25 cellular contexts compared by ENCODE assay signal in genomic region chr1:16976966-16977365, GRCh38.
"Had no signal": no experiment of that assay in that cellular context is flagged by ENCODE, and none has a peak within 500 bp of the region (broad histone marks: within the 10 kb centered on the region; RNA-seq: fewer than 3 reads in every experiment).

No MANE protein-coding gene starts in this region.

- H3K9me3 ChIP-seq: Peyer's patch had no signal

- ATAC-seq: activated naive CD4-positive, alpha-beta T cell treated with anti-CD3 and anti-CD28 coated beads, Interleukin-2, amount 50 U/mL, for 72 hours; activated naive CD8-positive, alpha-beta T cell treated with anti-CD3 and anti-CD28 coated beads, Interleukin-2, amount 50 U/mL, for 24 hours; activated T-cell treated with anti-CD3 and anti-CD28 coated beads, Interleukin-2, amount 50 U/mL, for 4 hours; T-helper 17 cell had no signal

- H3K4me3 ChIP-seq: Peyer's patch had no signal

- H3K36me3 ChIP-seq: Peyer's patch had no signal

- DNase-seq: activated B cell treated with CpG ODN at 0.5 μM for 24 hours; activated CD4-positive, alpha-beta memory T cell treated with anti-CD3 and anti-CD28 coated beads for 36 hours; activated CD4-positive, alpha-beta T cell treated with anti-CD3 and anti-CD28 coated beads for 1 hour; activated CD4-positive, alpha-beta T cell treated with anti-CD3 and anti-CD28 coated beads, Interleukin-2, amount 10 ng/mL, durations not matched to agents 24 days and 14 days; activated CD8-positive, alpha-beta memory T cell treated with anti-CD3 and anti-CD28 coated beads for 24 hours; activated effector memory CD4-positive, alpha-beta T cell treated with anti-CD3 and anti-CD28 coated beads, Interleukin-2, amount 50 U/mL, for 16 hours; activated naive CD4-positive, alpha-beta T cell treated with Interleukin-2 at 50 U/mL for 16 hours; activated naive CD8-positive, alpha-beta T cell treated with anti-CD3 and anti-CD28 coated beads, Interleukin-2, amount 50 U/mL, for 24 hours; activated T-cell treated with anti-CD3 and anti-CD28 coated beads, Interleukin-2, amount 50 U/mL, for 4 hours; amniotic stem cell; IMR-90; KG1; NCI-H1048; NCI-H1417; NCI-H1694; NCI-H2029; NCI-H345; NCI-H510A; NCI-H69; Peyer's patch; SHP77 treated with DMSO at 0.1 percent for 48 hours; T-helper 17 cell; T-helper 9 cell had no signal

- H3K36me3 Mint-ChIP-seq: activated CD4-positive, alpha-beta memory T cell treated with anti-CD3 and anti-CD28 coated beads for 36 hours; brain had no signal

- H3K9me3 Mint-ChIP-seq: activated B cell treated with CpG ODN at 0.5 μM for 24 hours; activated CD4-positive, alpha-beta memory T cell treated with anti-CD3 and anti-CD28 coated beads for 36 hours; activated CD4-positive, alpha-beta T cell treated with anti-CD3 and anti-CD28 coated beads, Interleukin-2, amount 10 ng/mL, durations not matched to agents 24 days and 14 days; activated naive CD4-positive, alpha-beta T cell treated with anti-CD3 and anti-CD28 coated beads, Interleukin-2, amount 50 U/mL, for 72 hours; activated naive CD8-positive, alpha-beta T cell treated with anti-CD3 and anti-CD28 coated beads, Interleukin-2, amount 50 U/mL, for 24 hours; activated T-cell treated with anti-CD3 and anti-CD28 coated beads, Interleukin-2, amount 50 U/mL, for 4 hours; brain had no signal

- H3K27me3 ChIP-seq: Peyer's patch had no signal

- H3K27ac Mint-ChIP-seq: activated B cell treated with CpG ODN at 0.5 μM for 24 hours; activated CD4-positive, alpha-beta memory T cell treated with anti-CD3 and anti-CD28 coated beads for 36 hours; activated CD4-positive, alpha-beta T cell treated with anti-CD3 and anti-CD28 coated beads, Interleukin-2, amount 10 ng/mL, durations not matched to agents 24 days and 14 days; activated naive CD8-positive, alpha-beta T cell treated with anti-CD3 and anti-CD28 coated beads, Interleukin-2, amount 50 U/mL, for 24 hours; T-helper 17 cell had no signal

- H3K27ac ChIP-seq: Peyer's patch had no signal

- H3K4me3 Mint-ChIP-seq: activated B cell treated with CpG ODN at 0.5 μM for 24 hours; activated CD4-positive, alpha-beta memory T cell treated with anti-CD3 and anti-CD28 coated beads for 36 hours; activated CD4-positive, alpha-beta T cell treated with anti-CD3 and anti-CD28 coated beads, Interleukin-2, amount 10 ng/mL, durations not matched to agents 24 days and 14 days; activated naive CD8-positive, alpha-beta T cell treated with anti-CD3 and anti-CD28 coated beads, Interleukin-2, amount 50 U/mL, for 24 hours; activated T-cell treated with anti-CD3 and anti-CD28 coated beads, Interleukin-2, amount 50 U/mL, for 4 hours; T-helper 17 cell had no signal
